Comparison of ENCODE assay signal across 8 cellular contexts in genomic region chr4:2936773-2937145, GRCh38. TPM values are rescaled to one million over a fixed set of nuclear protein-coding genes. Genes with fewer than 3 reads are reported as not detected.
DNase-seq lines count a peak whose midpoint lies in the region; TF ChIP-seq lines count a peak whose summit lies in the region.

No MANE protein-coding gene starts in this region.

- H3K27ac ChIP-seq in endodermal cell (ENCODE audit: low read depth, low read length), result no peak overlapping the region

- H3K36me3 ChIP-seq in endodermal cell (ENCODE audit: control insufficient read depth, insufficient read depth, low read length), result peaks cover 43% of the 10 kb centered on the region
- H3K36me3 ChIP-seq in skeletal muscle satellite cell (ENCODE audit: insufficient read depth, low read length), result peaks cover 52% of the 10 kb centered on the region

- no peak overlapping the region for H3K9ac ChIP-seq in endodermal cell (ENCODE audit: extremely low read depth, low read length, poor library complexity, severe bottlenecking)
- peak overlapping the region; percentile 93 for H3K9ac ChIP-seq in skeletal muscle satellite cell (ENCODE audit: low read depth, low read length)

- DNase-seq in EH (ENCODE audit: low read depth), result peak; percentile 75
- DNase-seq in HFFc6, result peak; percentile 41
- DNase-seq in T-helper 2 cell treated with Interferon-gamma antibody and Interleukin-4, amounts not matched to agents 5 μg/mL and 100 μg/mL, for 36 hours (ENCODE audit: low spot score), result peak; percentile 70
- no peak for DNase-seq in endodermal cell
- no peak for DNase-seq in cerebellar cortex (ENCODE audit: low spot score)
- no peak for DNase-seq in effector CD8-positive, alpha-beta T cell (lab: John Stamatoyannopoulos, UW)
- no peak for DNase-seq in GF-D8 (lab: John Stamatoyannopoulos, UW)

- H3K4me2 ChIP-seq in skeletal muscle satellite cell (ENCODE audit: low read length), result peak overlapping the region; percentile 95

- no peak overlapping the region for H3K4me3 ChIP-seq in endodermal cell (ENCODE audit: low read length)
- H3K4me3 ChIP-seq in skeletal muscle satellite cell (ENCODE audit: low read length), result peak overlapping the region; percentile 93

- H3K27me3 Mint-ChIP-seq in HFFc6 (ENCODE audit: insufficient read depth) (peaks cover 13% of the 10 kb centered on the region), endodermal cell (ENCODE audit: insufficient read depth) (no peaks in the 10 kb centered on the region)
- no peaks in the 10 kb centered on the region for H3K27me3 Mint-ChIP-seq in T-helper 2 cell treated with Interferon-gamma antibody and Interleukin-4, amounts not matched to agents 5 μg/mL and 100 μg/mL, for 36 hours (ENCODE audit: low read depth)

- TF ChIP-seq CTCF in HFFc6 (IDR thresholded peaks at IDR 0.05) (no peak), endodermal cell (conservative IDR thresholded peaks at IDR 0.05) (no peak)

- 94 to 96% methylated on average over 4 to 6 of the region's 6 CpGs for WGBS in endodermal cell (ENCODE audit: insufficient coverage in 1 of 2, insufficient read length in 1 of 2), 2 experiments

- H3K9me3 ChIP-seq in endodermal cell (ENCODE audit: control insufficient read depth, low read length) (no peaks in the 10 kb centered on the region), skeletal muscle satellite cell (replicated peaks; ENCODE audit: low read length) (no peaks in the 10 kb centered on the region)

- H3K4me3 Mint-ChIP-seq in HFFc6 (peak overlapping the region; percentile 90), endodermal cell (peak overlapping the region; percentile 75)
- H3K4me3 Mint-ChIP-seq in T-helper 2 cell treated with Interferon-gamma antibody and Interleukin-4, amounts not matched to agents 5 μg/mL and 100 μg/mL, for 36 hours, result peak overlapping the region; percentile 90

- H3K4me1 ChIP-seq in endodermal cell (ENCODE audit: control insufficient read depth, insufficient read depth, low read length) (peaks cover 18% of the 10 kb centered on the region), skeletal muscle satellite cell (ENCODE audit: control insufficient read depth, insufficient read depth, low read length) (peaks cover 42% of the 10 kb centered on the region)

- H3K4me1 Mint-ChIP-seq in HFFc6 (ENCODE audit: low read depth), result peaks cover 26% of the 10 kb centered on the region
- peaks cover 33% of the 10 kb centered on the region for H3K4me1 Mint-ChIP-seq in T-helper 2 cell treated with Interferon-gamma antibody and Interleukin-4, amounts not matched to agents 5 μg/mL and 100 μg/mL, for 36 hours (ENCODE audit: low read depth)
- peaks cover 27% of the 10 kb centered on the region for H3K4me1 Mint-ChIP-seq in endodermal cell

- H3K36me3 Mint-ChIP-seq in HFFc6 (ENCODE audit: low read depth) (peaks cover 42% of the 10 kb centered on the region), endodermal cell (ENCODE audit: low read depth) (peaks cover 45% of the 10 kb centered on the region)
- peaks cover 49% of the 10 kb centered on the region for H3K36me3 Mint-ChIP-seq in T-helper 2 cell treated with Interferon-gamma antibody and Interleukin-4, amounts not matched to agents 5 μg/mL and 100 μg/mL, for 36 hours (ENCODE audit: low read depth)

- H3K27me3 ChIP-seq in endodermal cell (ENCODE audit: control insufficient read depth, insufficient read depth, low read length, poor library complexity, severe bottlenecking), result no peaks in the 10 kb centered on the region
- H3K27me3 ChIP-seq in skeletal muscle satellite cell (ENCODE audit: control insufficient read depth, insufficient read depth, low read length), result no peaks in the 10 kb centered on the region

- peak overlapping the region; percentile 87 for H3K27ac Mint-ChIP-seq in HFFc6
- H3K27ac Mint-ChIP-seq in T-helper 2 cell treated with Interferon-gamma antibody and Interleukin-4, amounts not matched to agents 5 μg/mL and 100 μg/mL, for 36 hours, result peak overlapping the region; percentile 91
- peak overlapping the region; percentile 91 for H3K27ac Mint-ChIP-seq in endodermal cell

- H3K9me3 Mint-ChIP-seq in HFFc6 (no peaks in the 10 kb centered on the region; the same call in 1 of the 2 replicates), endodermal cell (no peaks in the 10 kb centered on the region)
- H3K9me3 Mint-ChIP-seq in T-helper 2 cell treated with Interferon-gamma antibody and Interleukin-4, amounts not matched to agents 5 μg/mL and 100 μg/mL, for 36 hours, result no peaks in the 10 kb centered on the region

RNA-seq across cellular contexts. Expression of gene NOP14, which starts 26.4 kb away (rescaled TPM):
- 10 to 100 TPM; 34.8 to 39.4 (median 37.0) TPM for total RNA-seq in HFFc6 (2021; fragmentation: NEBNext Ultra II Directional; extraction: Animal tissue kit (Norgen Biotek cat#: 25700))
- total RNA-seq in endodermal cell, result 10 to 100 TPM; 23.0 to 31.9 TPM
- 20.5 TPM for polyA plus RNA-seq in endodermal cell (2013, experiment 1 of 2)
- polyA plus RNA-seq in endodermal cell (2013, experiment 2 of 2), result 18.2 TPM
- total RNA-seq in skeletal muscle satellite cell (2012; rRNA removed), result 30.4 and 37.5 TPM in 2 replicates

RNA-seq across cellular contexts. Expression of gene GRK4, which starts 26.6 kb away (rescaled TPM):
- total RNA-seq in HFFc6 (2021; fragmentation: NEBNext Ultra II Directional; extraction: Animal tissue kit (Norgen Biotek cat#: 25700)), result 1 to 10 TPM; 5.1 to 8.1 (median 6.7) TPM
- 1 to 10 TPM; 2.8 to 4.2 TPM for total RNA-seq in endodermal cell
- 3.5 TPM for polyA plus RNA-seq in endodermal cell (2013, experiment 1 of 2)
- 4.0 TPM for polyA plus RNA-seq in endodermal cell (2013, experiment 2 of 2)
- 2.2 and 5.3 TPM in 2 replicates for total RNA-seq in skeletal muscle satellite cell (2012; rRNA removed)

Comparison
In these comparisons a context has a peak if more than half of its experiments do, and no peak if none do; other contexts are left out.
1. DNase-seq: peak in EH (single experiment), HFFc6 (single experiment) and T-helper 2 cell treated with Interferon-gamma antibody and Interleukin-4, amounts not matched to agents 5 μg/mL and 100 μg/mL, for 36 hours (single experiment); none in endodermal cell (single experiment), cerebellar cortex (single experiment), effector CD8-positive, alpha-beta T cell (single experiment) and GF-D8 (single experiment).
2. Peak in every context shown above with its lines, with median percentiles within 50 percentile points of each other: H3K27ac Mint-ChIP-seq and H3K4me3 Mint-ChIP-seq.